In genomic region chr1:220189750-220190347, GRCh38 we compare ENCODE assay signal across 8 cellular contexts.
A peak's percentile ranks its signal among the peaks of the same experiment; 100 is the strongest.
DNase-seq lines count a peak whose midpoint lies in the region; ATAC-seq and TF ChIP-seq lines count a peak whose summit lies in the region.

No MANE protein-coding gene starts in this region.

- TF ChIP-seq POLR2A in esophagus muscularis mucosa (IDR thresholded peaks at IDR 0.05; ENCODE audit: low read depth) (no peak), transverse colon (IDR thresholded peaks at IDR 0.05) (no peak)

- H3K9me3 ChIP-seq in esophagus muscularis mucosa (no peaks in the 10 kb centered on the region), transverse colon (no peaks in the 10 kb centered on the region)

- H3K27ac ChIP-seq in esophagus muscularis mucosa (replicated peaks in 1 of 4) = no peak overlapping the region
- H3K27ac ChIP-seq in transverse colon = no peak overlapping the region

- TF ChIP-seq EP300 in esophagus muscularis mucosa (IDR thresholded peaks at IDR 0.05) (no peak), transverse colon (IDR thresholded peaks at IDR 0.05; ENCODE audit: low read depth) (no peak)

- in situ Hi-C loops in transverse colon (cut with MboI; ENCODE audit: low pct_ligation_motif_present in 1 of 4, low pct_unique_long_range_greater_than_20kb in 1 of 4, low sequenced_read_pairs in 3 of 4) = no loop called here

- ATAC-seq in HG02938 (IDR thresholded peaks at IDR 0.05; ENCODE audit: unreplicated experiment) = peak; percentile 54
- no peak for ATAC-seq in GM21515 (IDR thresholded peaks at IDR 0.05; ENCODE audit: unreplicated experiment)
- ATAC-seq in HG03432 (IDR thresholded peaks at IDR 0.05; ENCODE audit: unreplicated experiment) = no peak

- intact Hi-C loops in esophagus muscularis mucosa (cut with DNase I) = loop anchor here (10.0 kb wide), 1 partner anchor 175 kb away; no protein-coding TSS in a partner anchor
- intact Hi-C loops in transverse colon (cut with DNase I; ENCODE audit: low total_unique reads) = no loop called here

- WGBS in esophagus muscularis mucosa = 94% methylated on average over 1 of the region's 1 CpG
- WGBS in transverse colon (ENCODE audit: low coverage in 1 of 2), 2 donors = 95 to 100% methylated on average over 1 of the region's 1 CpG

- TF ChIP-seq CTCF in esophagus muscularis mucosa (IDR thresholded peaks at IDR 0.05) (peak in 2 of 3 experiments; percentile 12 to 43), transverse colon (IDR thresholded peaks at IDR 0.05) (peak; percentile 16 to 36 (median 23))

- H3K36me3 ChIP-seq in esophagus muscularis mucosa = peaks cover 30 to 94% (median 69%) of the 10 kb centered on the region in 4 donors
- H3K36me3 ChIP-seq in transverse colon = peaks cover 0 to 71% (median 27%) of the 10 kb centered on the region in 4 donors

- H3K27me3 ChIP-seq in esophagus muscularis mucosa (no peaks in the 10 kb centered on the region), transverse colon (no peaks in the 10 kb centered on the region)

- H3K4me1 ChIP-seq in esophagus muscularis mucosa = no peaks in the 10 kb centered on the region
- no peaks in the 10 kb centered on the region for H3K4me1 ChIP-seq in transverse colon

- no peak overlapping the region for H3K4me3 ChIP-seq in esophagus muscularis mucosa
- H3K4me3 ChIP-seq in transverse colon = no peak overlapping the region

- DNase-seq in D341Med (ENCODE audit: low spot score) = peak; percentile 53
- DNase-seq in OCI-M1 (lab: John Stamatoyannopoulos, UW) = peak; percentile 57
- DNase-seq in esophagus muscularis mucosa (ENCODE audit: extremely low spot score) = no peak
- DNase-seq in transverse colon = no peak
- no peak for DNase-seq in stimulated activated CD8-positive, alpha-beta memory T cell treated with anti-CD3 and anti-CD28 coated beads, Interleukin-4, amount 100 ng/mL, for 48 hours

Comparison
In these comparisons a context has a peak if more than half of its experiments do, and no peak if none do; other contexts are left out.
1. DNase-seq: peak in D341Med (single experiment) and OCI-M1 (single experiment); none in esophagus muscularis mucosa (single experiment), transverse colon (single experiment) and stimulated activated CD8-positive, alpha-beta memory T cell treated with anti-CD3 and anti-CD28 coated beads, Interleukin-4, amount 100 ng/mL, for 48 hours (single experiment).